Comparison of ENCODE assay signal across 13 cellular contexts in the genomic region with DNA sequence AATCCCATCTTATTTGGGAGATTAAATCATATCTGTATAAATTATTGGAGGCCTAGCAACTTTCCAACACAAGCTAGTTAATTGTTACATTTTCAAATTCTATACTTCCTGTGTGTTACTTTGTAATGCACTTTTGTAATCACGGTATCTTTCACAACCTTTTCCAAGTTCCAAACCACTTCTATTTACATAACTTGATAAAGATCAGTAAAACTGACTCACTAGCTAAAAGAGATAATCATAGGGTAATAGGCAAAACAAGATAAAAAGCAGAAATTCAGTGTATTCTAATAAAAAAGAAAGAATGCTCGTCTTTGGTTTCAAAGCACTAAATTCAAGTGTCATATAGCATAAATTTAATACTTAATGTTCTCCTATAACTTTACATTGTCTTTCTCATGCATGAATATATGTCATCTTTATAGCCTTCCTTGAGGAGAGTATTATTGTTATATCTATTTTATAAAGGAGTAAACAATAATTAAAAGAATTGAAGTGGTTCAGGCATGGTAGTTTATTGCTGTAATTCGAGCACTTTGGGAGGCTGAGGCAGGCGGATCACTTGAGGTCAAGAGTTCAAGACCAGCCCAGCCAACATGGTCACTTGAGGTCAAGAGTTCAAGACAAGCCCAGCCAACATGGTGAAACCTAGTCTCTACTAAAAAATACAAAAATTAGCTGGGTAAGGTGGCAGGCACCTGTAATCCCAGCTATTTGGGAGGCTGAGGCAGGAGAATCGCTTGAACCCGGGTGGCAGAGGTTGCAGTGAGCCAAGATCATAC.
DNase-seq lines count a peak whose midpoint lies in the region; ATAC-seq and TF ChIP-seq lines count a peak whose summit lies in the region.
"Had no signal": no experiment of that assay in that cellular context is flagged by ENCODE, and none has a peak within 500 bp of the region (broad histone marks: within the 10 kb centered on the region; RNA-seq: fewer than 3 reads in every experiment).

No MANE protein-coding gene starts in this region.

- no peak for TF ChIP-seq CTCF in choroid plexus epithelial cell (conservative IDR thresholded peaks at IDR 0.05; ENCODE audit: low read depth, low read length)
- TF ChIP-seq CTCF in neutrophil (IDR thresholded peaks at IDR 0.05) = no peak

- H3K27ac Mint-ChIP-seq in activated CD4-positive, alpha-beta memory T cell treated with anti-CD3 and anti-CD28 coated beads, Interleukin-2, amount 10 ng/mL, durations not matched to agents 7 days and 5 days = no peak overlapping the region
- H3K27ac Mint-ChIP-seq: T-helper 2 cell treated with Interferon-gamma antibody and Interleukin-4, amounts not matched to agents 5 μg/mL and 100 μg/mL, for 36 hours had no signal

- H3K4me3 Mint-ChIP-seq in activated CD4-positive, alpha-beta memory T cell treated with anti-CD3 and anti-CD28 coated beads, Interleukin-2, amount 10 ng/mL, durations not matched to agents 7 days and 5 days = no peak overlapping the region

- peak overlapping the region; percentile 70 for H3K27ac ChIP-seq in neutrophil
- H3K27ac ChIP-seq: upper lobe of right lung had no signal

- H3K36me3 ChIP-seq in neutrophil = no peaks in the 10 kb centered on the region
- H3K36me3 ChIP-seq: upper lobe of right lung had no signal

- CTCF ChIA-PET in activated CD4-positive, alpha-beta memory T cell treated with anti-CD3 and anti-CD28 coated beads, Interleukin-2, amount 10 ng/mL, durations not matched to agents 7 days and 5 days (lab: Charles Lee) = no interaction called here

- POLR2A ChIA-PET in activated CD4-positive, alpha-beta memory T cell treated with anti-CD3 and anti-CD28 coated beads, Interleukin-2, amount 10 ng/mL, durations not matched to agents 7 days and 5 days (lab: Charles Lee) = no interaction called here

- H3K27me3 Mint-ChIP-seq in activated CD4-positive, alpha-beta memory T cell treated with anti-CD3 and anti-CD28 coated beads, Interleukin-2, amount 10 ng/mL, durations not matched to agents 7 days and 5 days = no peaks in the 10 kb centered on the region

- no peaks in the 10 kb centered on the region for H3K9me3 Mint-ChIP-seq in activated CD4-positive, alpha-beta memory T cell treated with anti-CD3 and anti-CD28 coated beads, Interleukin-2, amount 10 ng/mL, durations not matched to agents 7 days and 5 days
- H3K9me3 Mint-ChIP-seq: T-helper 2 cell treated with Interferon-gamma antibody and Interleukin-4, amounts not matched to agents 5 μg/mL and 100 μg/mL, for 36 hours had no signal

- H3K4me1 Mint-ChIP-seq in activated CD4-positive, alpha-beta memory T cell treated with anti-CD3 and anti-CD28 coated beads, Interleukin-2, amount 10 ng/mL, durations not matched to agents 7 days and 5 days = peaks cover 21% of the 10 kb centered on the region

- H3K4me3 ChIP-seq in choroid plexus epithelial cell (ENCODE audit: low read depth, low read length) = no peak overlapping the region
- peak overlapping the region in 1 of 2 experiments; percentile 2 for H3K4me3 ChIP-seq in neutrophil (ENCODE audit: low read depth in 1 of 2, low read length in 1 of 2)
- H3K4me3 ChIP-seq: upper lobe of right lung had no signal

- H3K9me3 ChIP-seq in neutrophil = no peaks in the 10 kb centered on the region
- H3K9me3 ChIP-seq: upper lobe of right lung had no signal

- H3K36me3 Mint-ChIP-seq in activated CD4-positive, alpha-beta memory T cell treated with anti-CD3 and anti-CD28 coated beads, Interleukin-2, amount 10 ng/mL, durations not matched to agents 7 days and 5 days (ENCODE audit: low read depth) = no peaks in the 10 kb centered on the region

- H3K4me1 ChIP-seq in neutrophil (ENCODE audit: control insufficient read depth in 1 of 2, insufficient read depth in 1 of 2, low read depth in 1 of 2, low read length in 1 of 2) = peaks cover 63 to 86% of the 10 kb centered on the region in 2 experiments

- peak; percentile 80 for DNase-seq in GF-D8 (lab: John Stamatoyannopoulos, UW)
- peak; percentile 74 for DNase-seq in NOMO-1 treated with DMSO at 0.1 percent for 48 hours (lab: John Stamatoyannopoulos, UW; ENCODE audit: unreplicated experiment)
- peak; percentile 90 for DNase-seq in choroid plexus epithelial cell (ENCODE audit: low read depth)
- DNase-seq in activated CD4-positive, alpha-beta memory T cell treated with anti-CD3 and anti-CD28 coated beads, Interleukin-2, amount 10 ng/mL, durations not matched to agents 7 days and 5 days = no peak
- DNase-seq in ureter (ENCODE audit: low spot score) = no peak
- DNase-seq: activated gamma-delta T cell treated with Interleukin-2 at 50 U/mL for 16 hours, erythroblast, NCI-H2107, upper lobe of right lung had no signal

- H3K27me3 ChIP-seq in neutrophil = no peaks in the 10 kb centered on the region
- H3K27me3 ChIP-seq: upper lobe of right lung had no signal

- ATAC-seq in GM18517 (IDR thresholded peaks at IDR 0.05; ENCODE audit: unreplicated experiment) (no peak), GM18907 (IDR thresholded peaks at IDR 0.05; ENCODE audit: unreplicated experiment) (no peak)
- ATAC-seq: upper lobe of right lung had no signal

Comparison
In these comparisons a context has a peak if more than half of its experiments do, and no peak if none do; other contexts are left out.
1. DNase-seq: peak in GF-D8 (single experiment), NOMO-1 treated with DMSO at 0.1 percent for 48 hours (single experiment) and choroid plexus epithelial cell (single experiment); none in activated CD4-positive, alpha-beta memory T cell treated with anti-CD3 and anti-CD28 coated beads, Interleukin-2, amount 10 ng/mL, durations not matched to agents 7 days and 5 days (single experiment) and ureter (single experiment).